Comparison of ENCODE assay signal across 12 cellular contexts in the genomic region with DNA sequence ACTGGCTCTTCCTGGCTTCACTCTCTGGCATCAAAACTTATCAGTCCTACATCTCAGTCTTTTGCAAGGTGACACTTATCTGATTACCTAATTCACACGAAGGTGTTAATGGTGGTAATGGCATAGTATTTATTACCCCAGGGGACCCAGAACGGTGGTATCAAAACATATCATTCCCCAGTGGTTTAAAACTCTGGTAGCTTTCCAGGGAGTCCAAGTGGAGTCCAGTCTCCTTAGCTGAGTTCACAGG. TPM values are rescaled to one million over a fixed set of nuclear protein-coding genes. Genes with fewer than 3 reads are reported as not detected.
DNase-seq lines count a peak whose midpoint lies in the region; ATAC-seq and TF ChIP-seq lines count a peak whose summit lies in the region.
"Had no signal": no experiment of that assay in that cellular context is flagged by ENCODE, and none has a peak within 500 bp of the region (broad histone marks: within the 10 kb centered on the region; RNA-seq: fewer than 3 reads in every experiment).

No MANE protein-coding gene starts in this region.

- H3K4me3 Mint-ChIP-seq in effector memory CD8-positive, alpha-beta T cell: peak overlapping the region in 1 of 2 donors; percentile 79

- peak overlapping the region; percentile 71 for H3K27ac ChIP-seq in BLaER1
- peak overlapping the region; percentile 5 for H3K27ac ChIP-seq in trophoblast cell (ENCODE audit: low read depth, low read length)

- no peak for TF ChIP-seq CTCF in Loucy (conservative IDR thresholded peaks at IDR 0.05; ENCODE audit: low read length)

- H3K4me1 ChIP-seq in BLaER1 (peaks cover 96% of the 10 kb centered on the region), Loucy (ENCODE audit: insufficient read depth, low read length, poor library complexity, severe bottlenecking) (peaks cover 91% of the 10 kb centered on the region), trophoblast cell (ENCODE audit: control insufficient read depth in 1 of 2, insufficient read depth in 2 of 2, low read length in 2 of 2) (peaks cover 39 to 64% of the 10 kb centered on the region in 2 experiments)

- no peak overlapping the region for H2BK5ac ChIP-seq in trophoblast cell (ENCODE audit: low read depth, low read length, poor library complexity)

- peak overlapping the region; percentile 89 for H3K4me2 ChIP-seq in BLaER1
- peak overlapping the region; percentile 90 for H3K4me2 ChIP-seq in Loucy (ENCODE audit: low read depth, low read length, poor library complexity, severe bottlenecking)
- H3K4me2 ChIP-seq in trophoblast cell (ENCODE audit: low read length): no peak overlapping the region

- H3K27me3 ChIP-seq in BLaER1 (no peaks in the 10 kb centered on the region), Loucy (ENCODE audit: insufficient read depth, low read length, poor library complexity, severe bottlenecking) (no peaks in the 10 kb centered on the region), trophoblast cell (ENCODE audit: insufficient read depth, low read length) (no peaks in the 10 kb centered on the region)
- H3K27me3 ChIP-seq: testis had no signal

- H2BK120ac ChIP-seq in trophoblast cell (ENCODE audit: insufficient read depth, low read length, poor library complexity): no peak overlapping the region

- peak overlapping the region; percentile 11 for H2BK12ac ChIP-seq in trophoblast cell (ENCODE audit: low read length)

- H3K36me3 ChIP-seq in BLaER1: peaks cover 4% of the 10 kb centered on the region; the same call in 1 of the 2 replicates
- peaks cover 5% of the 10 kb centered on the region; the same call in 1 of the 2 replicates for H3K36me3 ChIP-seq in Loucy (ENCODE audit: insufficient read depth, low read length)
- no peaks in the 10 kb centered on the region for H3K36me3 ChIP-seq in trophoblast cell (ENCODE audit: control insufficient read depth in 1 of 2, insufficient read depth in 2 of 2, low read length in 2 of 2)

- H3K4ac ChIP-seq in trophoblast cell (ENCODE audit: low read depth, low read length): no peak overlapping the region

- H3K4me3 ChIP-seq in BLaER1 (no peak overlapping the region), Loucy (ENCODE audit: low read length, poor library complexity, severe bottlenecking) (peak overlapping the region; percentile 65), trophoblast cell (ENCODE audit: low read depth, low read length) (no peak overlapping the region)
- H3K4me3 ChIP-seq: testis had no signal

- H2AFZ ChIP-seq in Loucy (ENCODE audit: low read length) (no peak overlapping the region), trophoblast cell (ENCODE audit: insufficient read depth, low read length, poor library complexity) (no peak overlapping the region)

- H3K27me3 Mint-ChIP-seq in effector memory CD8-positive, alpha-beta T cell: no peaks in the 10 kb centered on the region

- peaks cover 20% of the 10 kb centered on the region for H3K79me1 ChIP-seq in trophoblast cell (ENCODE audit: low read length)

- peaks cover 19 to 66% of the 10 kb centered on the region in 2 donors for H3K4me1 Mint-ChIP-seq in effector memory CD8-positive, alpha-beta T cell (ENCODE audit: low read depth in 2 of 2)

- peak overlapping the region; percentile 10 for H3K18ac ChIP-seq in trophoblast cell (ENCODE audit: low read length)

- H4K91ac ChIP-seq in trophoblast cell (ENCODE audit: low read depth, low read length): peak overlapping the region; percentile 21

- H3K9me2 ChIP-seq in Loucy (replicated peaks; ENCODE audit: low read depth, low read length): no peaks in the 10 kb centered on the region

- H3K9me3 Mint-ChIP-seq in effector memory CD8-positive, alpha-beta T cell: peaks cover 0 to 4% of the 10 kb centered on the region in 2 donors

- peak; percentile 12 for ATAC-seq in effector memory CD8-positive, alpha-beta T cell (replicated peaks)
- no peak for ATAC-seq in HG03457 (IDR thresholded peaks at IDR 0.05; ENCODE audit: unreplicated experiment)
- ATAC-seq in HG03378 (IDR thresholded peaks at IDR 0.05; ENCODE audit: unreplicated experiment): no peak

- H3K79me2 ChIP-seq in Loucy (ENCODE audit: insufficient read depth, low read length): peaks cover 99% of the 10 kb centered on the region
- H3K79me2 ChIP-seq in trophoblast cell (ENCODE audit: control insufficient read depth, insufficient read depth, low read length, poor library complexity): no peaks in the 10 kb centered on the region

- WGBS in trophoblast cell (ENCODE audit: extremely low coverage, insufficient coverage, insufficient read length): no CpG with 5 or more reads among the region's 2 CpGs

- DNase-seq in effector memory CD8-positive, alpha-beta T cell: no peak
- no peak for DNase-seq in trophoblast cell
- no peak for DNase-seq in cerebellar nuclear complex (lab: John Stamatoyannopoulos, UW)
- DNase-seq in NCI-H2081 treated with DMSO at 0.1 percent for 48 hours (lab: John Stamatoyannopoulos, UW): no peak
- DNase-seq: activated CD4-positive, alpha-beta T cell treated with anti-CD3 and anti-CD28 coated beads for 48 hours; cortex of kidney; stimulated activated CD4-positive, alpha-beta T cell treated with anti-CD3 and anti-CD28 coated beads, Interleukin-15, amount 100 ng/mL, for 24 hours; testis had no signal

- no peak overlapping the region for H3K23ac ChIP-seq in trophoblast cell (ENCODE audit: low read length)

- H3K9ac ChIP-seq in BLaER1 (peak overlapping the region; percentile 18), Loucy (ENCODE audit: low read depth, low read length, poor library complexity, severe bottlenecking) (peak overlapping the region; percentile 66), trophoblast cell (ENCODE audit: low read length) (no peak overlapping the region)

- H3K9me3 ChIP-seq in BLaER1 (peaks cover 9% of the 10 kb centered on the region), Loucy (ENCODE audit: insufficient read depth, low read depth, low read length) (peaks cover 8% of the 10 kb centered on the region), trophoblast cell (ENCODE audit: insufficient read depth, low read depth, low read length) (no peaks in the 10 kb centered on the region)
- H3K9me3 ChIP-seq: testis had no signal

- H2AK5ac ChIP-seq in trophoblast cell (ENCODE audit: low read length): no peak overlapping the region

- H3K14ac ChIP-seq in trophoblast cell (ENCODE audit: low read length): peak overlapping the region; percentile 45

- H4K8ac ChIP-seq in trophoblast cell (ENCODE audit: low read depth, low read length): no peak overlapping the region

- H3K27ac Mint-ChIP-seq in effector memory CD8-positive, alpha-beta T cell: peak overlapping the region in 1 of 2 donors; percentile 92

- H4K12ac ChIP-seq in trophoblast cell (ENCODE audit: low read depth, low read length): no peak overlapping the region

- H4K20me1 ChIP-seq in BLaER1 (peaks cover 95% of the 10 kb centered on the region), Loucy (ENCODE audit: insufficient read depth, low read length, poor library complexity, severe bottlenecking) (peaks cover 55% of the 10 kb centered on the region)

- no peaks in the 10 kb centered on the region for H3F3A ChIP-seq in Loucy (ENCODE audit: low read depth)

- H3K36me3 Mint-ChIP-seq in effector memory CD8-positive, alpha-beta T cell (ENCODE audit: insufficient read depth): peaks cover 22% of the 10 kb centered on the region

RNA-seq across cellular contexts. Expression of gene SMAD3, which starts 41.3 kb away (rescaled TPM):
- 49.5 and 54.4 TPM in 2 replicates for polyA plus RNA-seq in trophoblast cell (2013)
